7 cellular contexts compared by ENCODE assay signal in genomic region chr12:54306925-54307731, GRCh38.
A peak's percentile ranks its signal among the peaks of the same experiment; 100 is the strongest.
DNase-seq lines count a peak whose midpoint lies in the region; ATAC-seq and TF ChIP-seq lines count a peak whose summit lies in the region.

No MANE protein-coding gene starts in this region.

- TF ChIP-seq CTCF in fibroblast of mammary gland (conservative IDR thresholded peaks at IDR 0.05; ENCODE audit: control insufficient read depth, insufficient read depth, low read depth, low read length) = no peak
- no peak for TF ChIP-seq CTCF in retinal pigment epithelial cell (conservative IDR thresholded peaks at IDR 0.05; ENCODE audit: low read depth, low read length)

- no peak for TF ChIP-seq EP300 in Ishikawa (IDR thresholded peaks at IDR 0.05; ENCODE audit: borderline replicate concordance)

- TF ChIP-seq RAD21 in Ishikawa (IDR thresholded peaks at IDR 0.05; ENCODE audit: low read depth) = no peak

- peak; percentile 79 for DNase-seq in RPMI8226
- DNase-seq in fibroblast of mammary gland (ENCODE audit: low read depth) = peak; percentile 57
- peak; percentile 46 for DNase-seq in retinal pigment epithelial cell (ENCODE audit: low read depth)
- no peak for DNase-seq in stimulated activated CD4-positive, alpha-beta T cell treated with anti-CD3 and anti-CD28 coated beads, Interleukin-4, amount 100 ng/mL, for 1 hour
- DNase-seq in HCEC 1CT = no peak

- no peak for ATAC-seq in GM19397 (IDR thresholded peaks at IDR 0.05; ENCODE audit: unreplicated experiment)

- H3K4me3 ChIP-seq in fibroblast of mammary gland (ENCODE audit: control insufficient read depth, low read depth, low read length) = no peak overlapping the region
- no peak overlapping the region for H3K4me3 ChIP-seq in retinal pigment epithelial cell (ENCODE audit: low read length)

TF ChIP-seq in Ishikawa, 13 proteins besides CTCF, POLR2A, EP300 and RAD21:
- peak; percentile 74 for TF ChIP-seq NFIC (IDR thresholded peaks at IDR 0.05)
- no peak for TF ChIP-seq MAX (IDR thresholded peaks at IDR 0.05)
- 0 out of 2 replicates have a peak, but pooled peaks have one; percentile 49 for TF ChIP-seq CEBPB (IDR thresholded peaks at IDR 0.05)

Comparison
In these comparisons a context has a peak if more than half of its experiments do, and no peak if none do; other contexts are left out.
1. DNase-seq: peak in RPMI8226 (single experiment), fibroblast of mammary gland (single experiment) and retinal pigment epithelial cell (single experiment); none in stimulated activated CD4-positive, alpha-beta T cell treated with anti-CD3 and anti-CD28 coated beads, Interleukin-4, amount 100 ng/mL, for 1 hour (single experiment) and HCEC 1CT (single experiment).